In the genomic region with DNA sequence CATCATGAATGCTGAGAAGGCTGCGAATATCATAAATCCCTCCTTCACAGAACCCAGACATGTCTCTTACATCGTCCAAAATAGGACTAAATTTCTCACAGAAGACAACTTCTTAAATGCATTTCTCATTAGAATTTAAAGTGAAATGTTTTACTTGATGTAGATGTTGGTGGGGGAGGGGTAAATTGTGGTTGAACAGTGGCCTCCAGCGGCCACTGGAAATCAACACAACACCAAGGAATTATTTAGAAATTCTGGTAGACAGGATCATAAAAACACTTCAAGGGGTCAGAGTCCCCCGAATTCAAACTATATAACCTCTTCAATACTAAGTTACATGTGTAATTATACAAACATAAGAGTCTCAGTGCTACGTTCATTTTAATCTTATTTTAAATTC, we compare ENCODE assay signal across 9 cellular contexts.
DNase-seq lines count a peak whose midpoint lies in the region; ATAC-seq and TF ChIP-seq lines count a peak whose summit lies in the region.
"Had no signal": no experiment of that assay in that cellular context is flagged by ENCODE, and none has a peak within 500 bp of the region (broad histone marks: within the 10 kb centered on the region; RNA-seq: fewer than 3 reads in every experiment).

No MANE protein-coding gene starts in this region.

- intact Hi-C loops in activated CD8-positive, alpha-beta T cell treated with anti-CD3 and anti-CD28 coated beads for 36 hours (cut with micrococcal nuclease), result no loop called here

- DNase-seq in activated CD8-positive, alpha-beta T cell treated with anti-CD3 and anti-CD28 coated beads for 36 hours, result peak; percentile 12
- no peak for DNase-seq in activated CD8-positive, alpha-beta T cell treated with anti-CD3 and anti-CD28 coated beads, Interleukin-2, amount 10 ng/mL, durations not matched to agents 7 days and 5 days
- peak; percentile 65 for DNase-seq in NCI-H748 treated with DMSO at 0.1 percent for 48 hours (lab: John Stamatoyannopoulos, UW)
- DNase-seq in endothelial cell (ENCODE audit: low spot score), result peak; percentile 18
- DNase-seq in osteocyte (ENCODE audit: extremely low spot score, unreplicated experiment), result no peak
- DNase-seq in T1000 (lab: John Stamatoyannopoulos, UW), result no peak
- DNase-seq in NCI-H345 treated with DMSO at 0.1 percent for 48 hours (lab: John Stamatoyannopoulos, UW; ENCODE audit: unreplicated experiment), result no peak
- DNase-seq: upper lobe of left lung had no signal

- H3K27ac Mint-ChIP-seq in activated CD8-positive, alpha-beta T cell treated with anti-CD3 and anti-CD28 coated beads for 36 hours, result no peak overlapping the region
- no peak overlapping the region for H3K27ac Mint-ChIP-seq in activated CD8-positive, alpha-beta T cell treated with anti-CD3 and anti-CD28 coated beads, Interleukin-2, amount 10 ng/mL, durations not matched to agents 7 days and 5 days
- no peak overlapping the region for H3K27ac Mint-ChIP-seq in endothelial cell (ENCODE audit: unreplicated experiment)
- no peak overlapping the region for H3K27ac Mint-ChIP-seq in osteocyte (ENCODE audit: unreplicated experiment)

- no peak for TF ChIP-seq CTCF in activated CD8-positive, alpha-beta T cell treated with anti-CD3 and anti-CD28 coated beads for 36 hours (IDR thresholded peaks at IDR 0.05)
- TF ChIP-seq CTCF in endothelial cell (IDR thresholded peaks at IDR 0.05; ENCODE audit: unreplicated experiment), result peak; percentile 58
- peak; percentile 69 for TF ChIP-seq CTCF in osteocyte (IDR thresholded peaks at IDR 0.05)

- no peaks in the 10 kb centered on the region for H3K9me3 Mint-ChIP-seq in activated CD8-positive, alpha-beta T cell treated with anti-CD3 and anti-CD28 coated beads for 36 hours
- H3K9me3 Mint-ChIP-seq in activated CD8-positive, alpha-beta T cell treated with anti-CD3 and anti-CD28 coated beads, Interleukin-2, amount 10 ng/mL, durations not matched to agents 7 days and 5 days (ENCODE audit: insufficient read depth), result no peaks in the 10 kb centered on the region
- H3K9me3 Mint-ChIP-seq in endothelial cell (ENCODE audit: unreplicated experiment) (no peaks in the 10 kb centered on the region), osteocyte (ENCODE audit: unreplicated experiment) (no peaks in the 10 kb centered on the region)

- no peaks in the 10 kb centered on the region for H3K27me3 Mint-ChIP-seq in activated CD8-positive, alpha-beta T cell treated with anti-CD3 and anti-CD28 coated beads for 36 hours
- H3K27me3 Mint-ChIP-seq in activated CD8-positive, alpha-beta T cell treated with anti-CD3 and anti-CD28 coated beads, Interleukin-2, amount 10 ng/mL, durations not matched to agents 7 days and 5 days (ENCODE audit: low read depth), result peaks cover 2% of the 10 kb centered on the region
- H3K27me3 Mint-ChIP-seq in endothelial cell (ENCODE audit: unreplicated experiment) (no peaks in the 10 kb centered on the region), osteocyte (ENCODE audit: unreplicated experiment) (no peaks in the 10 kb centered on the region)

- CTCF ChIA-PET in activated CD8-positive, alpha-beta T cell treated with anti-CD3 and anti-CD28 coated beads for 36 hours (lab: Charles Lee), result no interaction called here
- CTCF ChIA-PET in activated CD8-positive, alpha-beta T cell treated with anti-CD3 and anti-CD28 coated beads, Interleukin-2, amount 10 ng/mL, durations not matched to agents 7 days and 5 days (lab: Charles Lee), result no interaction called here

- POLR2A ChIA-PET in activated CD8-positive, alpha-beta T cell treated with anti-CD3 and anti-CD28 coated beads for 36 hours (lab: Charles Lee), result no interaction called here
- POLR2A ChIA-PET in activated CD8-positive, alpha-beta T cell treated with anti-CD3 and anti-CD28 coated beads, Interleukin-2, amount 10 ng/mL, durations not matched to agents 7 days and 5 days (lab: Charles Lee), result no interaction called here

- no peak for ATAC-seq in activated CD8-positive, alpha-beta T cell treated with anti-CD3 and anti-CD28 coated beads for 36 hours
- ATAC-seq in activated CD8-positive, alpha-beta T cell treated with anti-CD3 and anti-CD28 coated beads, Interleukin-2, amount 10 ng/mL, durations not matched to agents 7 days and 5 days, result no peak
- peak; percentile 53 for ATAC-seq in HG02938 (IDR thresholded peaks at IDR 0.05; ENCODE audit: unreplicated experiment)

- H3K4me1 Mint-ChIP-seq in activated CD8-positive, alpha-beta T cell treated with anti-CD3 and anti-CD28 coated beads for 36 hours (ENCODE audit: low read depth), result no peaks in the 10 kb centered on the region
- H3K4me1 Mint-ChIP-seq in activated CD8-positive, alpha-beta T cell treated with anti-CD3 and anti-CD28 coated beads, Interleukin-2, amount 10 ng/mL, durations not matched to agents 7 days and 5 days (ENCODE audit: low read depth), result no peaks in the 10 kb centered on the region
- H3K4me1 Mint-ChIP-seq in endothelial cell (ENCODE audit: unreplicated experiment) (no peaks in the 10 kb centered on the region), osteocyte (ENCODE audit: unreplicated experiment) (peaks cover 3% of the 10 kb centered on the region)

- H3K36me3 Mint-ChIP-seq in activated CD8-positive, alpha-beta T cell treated with anti-CD3 and anti-CD28 coated beads for 36 hours (ENCODE audit: low read depth), result no peaks in the 10 kb centered on the region
- no peaks in the 10 kb centered on the region for H3K36me3 Mint-ChIP-seq in activated CD8-positive, alpha-beta T cell treated with anti-CD3 and anti-CD28 coated beads, Interleukin-2, amount 10 ng/mL, durations not matched to agents 7 days and 5 days (ENCODE audit: low read depth)
- H3K36me3 Mint-ChIP-seq in endothelial cell (ENCODE audit: low read depth, unreplicated experiment), result no peaks in the 10 kb centered on the region
- H3K36me3 Mint-ChIP-seq in osteocyte (ENCODE audit: unreplicated experiment), result no peaks in the 10 kb centered on the region

- no peak overlapping the region for H3K4me3 Mint-ChIP-seq in activated CD8-positive, alpha-beta T cell treated with anti-CD3 and anti-CD28 coated beads for 36 hours
- no peak overlapping the region for H3K4me3 Mint-ChIP-seq in activated CD8-positive, alpha-beta T cell treated with anti-CD3 and anti-CD28 coated beads, Interleukin-2, amount 10 ng/mL, durations not matched to agents 7 days and 5 days
- H3K4me3 Mint-ChIP-seq in endothelial cell (ENCODE audit: unreplicated experiment) (no peak overlapping the region), osteocyte (ENCODE audit: unreplicated experiment) (no peak overlapping the region)

Comparison
In these comparisons a context has a peak if more than half of its experiments do, and no peak if none do; other contexts are left out.
1. DNase-seq: peak in activated CD8-positive, alpha-beta T cell treated with anti-CD3 and anti-CD28 coated beads for 36 hours (single experiment), NCI-H748 treated with DMSO at 0.1 percent for 48 hours (single experiment) and endothelial cell (single experiment); none in activated CD8-positive, alpha-beta T cell treated with anti-CD3 and anti-CD28 coated beads, Interleukin-2, amount 10 ng/mL, durations not matched to agents 7 days and 5 days (single experiment), osteocyte (single experiment), T1000 (single experiment) and NCI-H345 treated with DMSO at 0.1 percent for 48 hours (single experiment).